ENCODE assay signal across 16 cellular contexts in the genomic region with DNA sequence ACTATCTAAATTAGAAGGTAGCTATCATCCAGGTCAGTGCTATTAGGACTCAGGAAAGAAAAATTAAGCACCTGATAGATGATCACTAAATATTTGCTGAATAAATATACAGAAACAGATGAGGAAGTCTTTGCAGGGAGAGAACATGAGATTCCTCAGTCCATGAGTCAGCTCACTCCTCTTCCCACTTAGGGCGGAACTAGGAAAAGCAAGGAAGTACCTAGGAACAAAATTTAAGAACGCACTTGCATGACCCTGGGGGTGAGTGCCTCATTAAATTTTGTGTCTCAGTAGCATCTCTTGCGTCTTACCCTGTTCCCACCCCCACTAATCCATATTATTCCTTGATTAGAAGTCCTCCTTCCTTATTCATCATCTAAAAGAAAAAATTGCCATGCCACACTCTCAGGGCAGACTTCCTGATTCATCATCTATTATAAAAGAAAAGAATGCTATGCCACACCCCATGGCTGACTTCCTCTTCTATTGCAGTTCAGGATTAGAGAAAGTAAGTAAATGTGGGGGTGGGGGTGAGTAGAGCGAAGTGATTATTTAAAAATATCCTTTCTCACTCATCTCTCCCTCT.
"Had no signal": no experiment of that assay in that cellular context is flagged by ENCODE, and none has a peak within 500 bp of the region (broad histone marks: within the 10 kb centered on the region; RNA-seq: fewer than 3 reads in every experiment).

No MANE protein-coding gene starts in this region.

- FAIRE-seq: islet of Langerhans had no signal

- H3K4me3 ChIP-seq: coronary artery, left lung, upper lobe of right lung had no signal

- H3K27me3 ChIP-seq: left lung, upper lobe of right lung had no signal

- ATAC-seq: activated CD8-positive, alpha-beta T cell treated with anti-CD3 and anti-CD28 coated beads for 36 hours; activated T-cell treated with anti-CD3 and anti-CD28 coated beads, Interleukin-2, amount 50 U/mL, for 72 hours; left lung; stimulated activated naive CD8-positive, alpha-beta T cell treated with anti-CD3 and anti-CD28 coated beads, Interleukin-15, Interleukin-2, amounts not matched to agents 100 U/mL and 50 U/mL, for 24 hours; upper lobe of right lung had no signal

- H3K4me1 ChIP-seq: left lung, upper lobe of right lung had no signal

- H3K36me3 ChIP-seq: left lung, upper lobe of right lung had no signal

- H3K9me3 ChIP-seq: upper lobe of right lung had no signal

- H3K27ac ChIP-seq: coronary artery, left lung, upper lobe of right lung had no signal

- DNase-seq: activated CD8-positive, alpha-beta memory T cell treated with anti-CD3 and anti-CD28 coated beads, Interleukin-2, amount 50 U/mL, for 4 hours; activated CD8-positive, alpha-beta T cell treated with anti-CD3 and anti-CD28 coated beads for 36 hours; activated naive CD4-positive, alpha-beta T cell; activated T-cell treated with anti-CD3 and anti-CD28 coated beads, Interleukin-2, amount 50 U/mL, for 72 hours; caudate nucleus; effector memory CD4-positive, alpha-beta T cell; erythroblast; glutamatergic neuron; left lung; stimulated activated CD4-positive, alpha-beta T cell treated with anti-CD3 and anti-CD28 coated beads, Interleukin-12 subunit alpha, Interleukin-12 subunit beta, amount 100 ng/mL, for 4 hours; stimulated activated CD4-positive, alpha-beta T cell treated with anti-CD3 and anti-CD28 coated beads, Interleukin-2, amount 100 ng/mL, for 48 hours; stimulated activated CD8-positive, alpha-beta memory T cell treated with anti-CD3 and anti-CD28 coated beads, Interleukin-4, amount 100 ng/mL, for 48 hours; stimulated activated naive CD8-positive, alpha-beta T cell treated with anti-CD3 and anti-CD28 coated beads, Interleukin-15, Interleukin-2, amounts not matched to agents 100 U/mL and 50 U/mL, for 24 hours; upper lobe of right lung had no signal
